8 cellular contexts compared by ENCODE assay signal in genomic region chr1:200038987-200039848, GRCh38. TPM values are rescaled to one million over a fixed set of nuclear protein-coding genes. Genes with fewer than 3 reads are reported as not detected.
DNase-seq lines count a peak whose midpoint lies in the region; ATAC-seq lines count a peak whose summit lies in the region.

No MANE protein-coding gene starts in this region.

- H3K4me3 ChIP-seq in iPS DF 6.9 (ENCODE audit: low read length) (peak overlapping the region; percentile 63; the same call in 1 of the 2 replicates), skin epidermis (peak overlapping the region; percentile 22 to 39 (median 35))

- H3K36me3 ChIP-seq in iPS DF 6.9 (ENCODE audit: control insufficient read depth, insufficient read depth, low read length) = no peaks in the 10 kb centered on the region

- H3K4me1 ChIP-seq in iPS DF 6.9 (ENCODE audit: control insufficient read depth, insufficient read depth, low read length) = peaks cover 4% of the 10 kb centered on the region; the same call in 1 of the 2 replicates

- peaks cover 77% of the 10 kb centered on the region for H3K27me3 Mint-ChIP-seq in activated T-helper 1 cell treated with anti-CD3 and anti-CD28 coated beads, Interleukin-12 subunit alpha, Interleukin-12 subunit beta, Interleukin-2, Interleukin-4 antibody, amounts not matched to agents 30 ng/mL and 10 ng/mL and 1 ng/mL, durations not matched to agents 14 hours and 24 hours and 36 hours (ENCODE audit: insufficient read depth)

- DNase-seq in NCI-H1092 treated with DMSO at 0.1 percent for 48 hours (lab: John Stamatoyannopoulos, UW) (peak; percentile 28), NCI-H1092 (lab: John Stamatoyannopoulos, UW) (no peak), M059J (ENCODE audit: low read depth) (peak; percentile 60), iPS DF 6.9 (ENCODE audit: low read depth, low spot score) (no peak), DMS153 (lab: John Stamatoyannopoulos, UW) (no peak)
- DNase-seq in activated T-helper 1 cell treated with anti-CD3 and anti-CD28 coated beads, Interleukin-12 subunit alpha, Interleukin-12 subunit beta, Interleukin-2, Interleukin-4 antibody, amounts not matched to agents 30 ng/mL and 10 ng/mL and 1 ng/mL, durations not matched to agents 14 hours and 24 hours and 36 hours (ENCODE audit: low spot score) = no peak

- no peaks in the 10 kb centered on the region for H3K9me3 ChIP-seq in iPS DF 6.9 (ENCODE audit: control insufficient read depth, insufficient read depth, low read length)

- intact Hi-C loops in activated T-helper 1 cell treated with anti-CD3 and anti-CD28 coated beads, Interleukin-12 subunit alpha, Interleukin-12 subunit beta, Interleukin-2, Interleukin-4 antibody, amounts not matched to agents 30 ng/mL and 10 ng/mL and 1 ng/mL, durations not matched to agents 14 hours and 24 hours and 36 hours (cut with micrococcal nuclease) = loop anchor here (5.0 kb wide), 2 partner anchors 448 to 473 kb away; no protein-coding TSS in a partner anchor

- H3K4me3 Mint-ChIP-seq in activated T-helper 1 cell treated with anti-CD3 and anti-CD28 coated beads, Interleukin-12 subunit alpha, Interleukin-12 subunit beta, Interleukin-2, Interleukin-4 antibody, amounts not matched to agents 30 ng/mL and 10 ng/mL and 1 ng/mL, durations not matched to agents 14 hours and 24 hours and 36 hours = peak overlapping the region; percentile 72

- H3K9me3 Mint-ChIP-seq in activated T-helper 1 cell treated with anti-CD3 and anti-CD28 coated beads, Interleukin-12 subunit alpha, Interleukin-12 subunit beta, Interleukin-2, Interleukin-4 antibody, amounts not matched to agents 30 ng/mL and 10 ng/mL and 1 ng/mL, durations not matched to agents 14 hours and 24 hours and 36 hours = no peaks in the 10 kb centered on the region

- peaks cover 38% of the 10 kb centered on the region for H3K27me3 ChIP-seq in iPS DF 6.9 (ENCODE audit: control insufficient read depth, insufficient read depth, low read length)

- no peak overlapping the region for H3K27ac Mint-ChIP-seq in activated T-helper 1 cell treated with anti-CD3 and anti-CD28 coated beads, Interleukin-12 subunit alpha, Interleukin-12 subunit beta, Interleukin-2, Interleukin-4 antibody, amounts not matched to agents 30 ng/mL and 10 ng/mL and 1 ng/mL, durations not matched to agents 14 hours and 24 hours and 36 hours

- no CpG with 5 or more reads among the region's 79 CpGs for WGBS in iPS DF 6.9 (ENCODE audit: insufficient coverage, insufficient read length)

- H3K27ac ChIP-seq in iPS DF 6.9 (ENCODE audit: low read length) (no peak overlapping the region), skin epidermis (peak overlapping the region in 3 of 21 experiments; percentile 25 to 28 (median 28))

- peaks cover 27% of the 10 kb centered on the region for H3K4me1 Mint-ChIP-seq in activated T-helper 1 cell treated with anti-CD3 and anti-CD28 coated beads, Interleukin-12 subunit alpha, Interleukin-12 subunit beta, Interleukin-2, Interleukin-4 antibody, amounts not matched to agents 30 ng/mL and 10 ng/mL and 1 ng/mL, durations not matched to agents 14 hours and 24 hours and 36 hours (ENCODE audit: low read depth)

- H3K36me3 Mint-ChIP-seq in activated T-helper 1 cell treated with anti-CD3 and anti-CD28 coated beads, Interleukin-12 subunit alpha, Interleukin-12 subunit beta, Interleukin-2, Interleukin-4 antibody, amounts not matched to agents 30 ng/mL and 10 ng/mL and 1 ng/mL, durations not matched to agents 14 hours and 24 hours and 36 hours (ENCODE audit: low read depth) = peaks cover 8% of the 10 kb centered on the region

- no peak for ATAC-seq in HG03139 (IDR thresholded peaks at IDR 0.05; ENCODE audit: unreplicated experiment)

RNA-seq across cellular contexts. Expression of gene NR5A2, which starts 11.7 kb away (rescaled TPM):
- 0.10 and 0.47 TPM in 2 replicates for total RNA-seq in M059J (2014; rRNA removed; shearing (Covaris generic))
- total RNA-seq in activated T-helper 1 cell treated with anti-CD3 and anti-CD28 coated beads, Interleukin-12 subunit alpha, Interleukin-12 subunit beta, Interleukin-2, Interleukin-4 antibody, amounts not matched to agents 30 ng/mL and 10 ng/mL and 1 ng/mL, durations not matched to agents 14 hours and 24 hours and 36 hours = 0.13 TPM in 1 of 2 replicates, not detected in the other

Comparison
In these comparisons a context has a peak if more than half of its experiments do, and no peak if none do; other contexts are left out.
1. DNase-seq: peak in NCI-H1092 treated with DMSO at 0.1 percent for 48 hours (single experiment) and M059J (single experiment); none in NCI-H1092 (single experiment), activated T-helper 1 cell treated with anti-CD3 and anti-CD28 coated beads, Interleukin-12 subunit alpha, Interleukin-12 subunit beta, Interleukin-2, Interleukin-4 antibody, amounts not matched to agents 30 ng/mL and 10 ng/mL and 1 ng/mL, durations not matched to agents 14 hours and 24 hours and 36 hours (single experiment), iPS DF 6.9 (single experiment) and DMS153 (single experiment).